Comparison of ENCODE assay signal across 2 cellular contexts in the genomic region with DNA sequence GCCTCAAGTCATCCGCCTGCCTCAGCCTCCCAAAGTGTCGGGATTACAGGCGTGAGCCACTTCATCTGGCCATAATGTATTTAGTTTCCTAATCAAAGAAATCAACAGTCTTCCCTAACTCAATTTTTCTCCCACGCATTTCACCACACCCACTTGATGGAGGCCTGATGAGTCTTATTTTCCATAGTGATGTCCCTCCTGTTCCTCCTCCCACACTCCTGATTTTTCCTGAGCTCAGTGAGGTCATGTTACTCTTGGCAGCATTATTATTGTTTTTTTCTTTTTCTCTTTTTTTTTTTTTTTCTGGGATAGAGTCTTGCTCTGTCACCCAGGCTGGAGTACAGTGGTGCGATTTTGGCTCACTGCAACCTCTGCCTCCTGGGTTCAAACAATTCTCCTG.
A peak's percentile ranks its signal among the peaks of the same experiment; 100 is the strongest.
TF ChIP-seq lines count a peak whose summit lies in the region.

No MANE protein-coding gene starts in this region.

TF ChIP-seq in GM23338, 12 proteins besides CTCF, POLR2A, EP300 and RAD21:
- TF ChIP-seq POLR2AphosphoS5 (IDR thresholded peaks at IDR 0.05; ENCODE audit: low read depth) = no peak
- no peak for TF ChIP-seq EZH2phosphoT487 (IDR thresholded peaks at IDR 0.05; ENCODE audit: unreplicated experiment)
- TF ChIP-seq ZNF114 (CRISPR knock-in tag; IDR thresholded peaks at IDR 0.05) = no peak

TF ChIP-seq in K562, 482 proteins besides CTCF, POLR2A, EP300 and RAD21:
- TF ChIP-seq EGR1 (conservative IDR thresholded peaks at IDR 0.05) = 0 out of 2 replicates have a peak, but pooled peaks have one; percentile 32
- TF ChIP-seq OTX1 (CRISPR knock-in tag; IDR thresholded peaks at IDR 0.05) = no peak
